Comparison of ENCODE assay signal across 9 cellular contexts in the genomic region with DNA sequence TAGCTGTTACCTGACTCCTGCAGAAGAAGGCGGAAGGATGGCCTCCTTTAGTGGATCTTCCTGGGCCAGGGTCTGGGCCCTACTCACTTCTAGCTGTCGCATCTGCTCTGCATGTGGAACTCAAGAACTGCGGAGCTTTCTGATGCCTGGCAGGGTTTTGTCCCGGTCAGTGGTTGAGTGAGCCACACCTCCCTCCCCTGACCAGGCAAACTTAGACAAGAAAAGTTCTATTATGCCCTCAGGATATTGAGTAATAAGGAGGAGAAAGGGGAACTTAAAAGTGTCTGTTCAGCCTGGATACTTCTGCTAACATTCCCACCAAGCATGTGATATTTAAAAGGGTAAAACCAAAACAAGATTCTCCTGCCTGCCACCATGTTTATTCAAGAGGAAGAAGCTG. TPM values are rescaled to one million over a fixed set of nuclear protein-coding genes. Genes with fewer than 3 reads are reported as not detected.
DNase-seq lines count a peak whose midpoint lies in the region; ATAC-seq and TF ChIP-seq lines count a peak whose summit lies in the region.
"Had no signal": no experiment of that assay in that cellular context is flagged by ENCODE, and none has a peak within 500 bp of the region (broad histone marks: within the 10 kb centered on the region; RNA-seq: fewer than 3 reads in every experiment).

A gene with protein sequence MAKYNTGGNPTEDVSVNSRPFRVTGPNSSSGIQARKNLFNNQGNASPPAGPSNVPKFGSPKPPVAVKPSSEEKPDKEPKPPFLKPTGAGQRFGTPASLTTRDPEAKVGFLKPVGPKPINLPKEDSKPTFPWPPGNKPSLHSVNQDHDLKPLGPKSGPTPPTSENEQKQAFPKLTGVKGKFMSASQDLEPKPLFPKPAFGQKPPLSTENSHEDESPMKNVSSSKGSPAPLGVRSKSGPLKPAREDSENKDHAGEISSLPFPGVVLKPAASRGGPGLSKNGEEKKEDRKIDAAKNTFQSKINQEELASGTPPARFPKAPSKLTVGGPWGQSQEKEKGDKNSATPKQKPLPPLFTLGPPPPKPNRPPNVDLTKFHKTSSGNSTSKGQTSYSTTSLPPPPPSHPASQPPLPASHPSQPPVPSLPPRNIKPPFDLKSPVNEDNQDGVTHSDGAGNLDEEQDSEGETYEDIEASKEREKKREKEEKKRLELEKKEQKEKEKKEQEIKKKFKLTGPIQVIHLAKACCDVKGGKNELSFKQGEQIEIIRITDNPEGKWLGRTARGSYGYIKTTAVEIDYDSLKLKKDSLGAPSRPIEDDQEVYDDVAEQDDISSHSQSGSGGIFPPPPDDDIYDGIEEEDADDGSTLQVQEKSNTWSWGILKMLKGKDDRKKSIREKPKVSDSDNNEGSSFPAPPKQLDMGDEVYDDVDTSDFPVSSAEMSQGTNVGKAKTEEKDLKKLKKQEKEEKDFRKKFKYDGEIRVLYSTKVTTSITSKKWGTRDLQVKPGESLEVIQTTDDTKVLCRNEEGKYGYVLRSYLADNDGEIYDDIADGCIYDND (minus strand): TSS at position 131 of the 400 bp plus-strand sequence. CDS start 16,603 bp downstream, outside the sequence.

- H3K9ac ChIP-seq in adipocyte (ENCODE audit: low read length), result peak within 1 kb of the TSS; percentile 78

- no peak within 1 kb of the TSS for H3K4me3 Mint-ChIP-seq in activated CD4-positive, alpha-beta T cell treated with anti-CD3 and anti-CD28 coated beads, Interleukin-2, amount 10 ng/mL, durations not matched to agents 24 days and 14 days
- no peak within 1 kb of the TSS for H3K4me3 Mint-ChIP-seq in nephron progenitor cell

- H3K27me3 Mint-ChIP-seq in activated CD4-positive, alpha-beta T cell treated with anti-CD3 and anti-CD28 coated beads, Interleukin-2, amount 10 ng/mL, durations not matched to agents 24 days and 14 days, result no peaks in the 10 kb centered on the region
- H3K27me3 Mint-ChIP-seq in nephron progenitor cell (ENCODE audit: low read depth, poor library complexity), result no peaks in the 10 kb centered on the region

- peak within 1 kb of the TSS; percentile 75 for H3K4me3 ChIP-seq in adipocyte (ENCODE audit: low read length)
- H3K4me3 ChIP-seq in tibial nerve, result peak within 1 kb of the TSS in 1 of 4 donors; percentile 31

- 53 to 63% methylated on average over 4 of the region's 4 CpGs for WGBS in tibial nerve, 2 donors

- ATAC-seq in GM18907 (IDR thresholded peaks at IDR 0.05; ENCODE audit: unreplicated experiment), result no peak

- intact Hi-C loops in activated CD4-positive, alpha-beta T cell treated with anti-CD3 and anti-CD28 coated beads, Interleukin-2, amount 10 ng/mL, durations not matched to agents 24 days and 14 days (cut with micrococcal nuclease), result loop anchor here (5.0 to 10.0 kb wide), 3 partner anchors 158 to 1615 kb away; a partner anchor contains a TSS

- H3K27me3 ChIP-seq in adipocyte (replicated peaks; ENCODE audit: control insufficient read depth, insufficient read depth, low read length) (no peaks in the 10 kb centered on the region), tibial nerve (no peaks in the 10 kb centered on the region)

- TF ChIP-seq POLR2A in tibial nerve (IDR thresholded peaks at IDR 0.05), result no peak

- H3K36me3 ChIP-seq in adipocyte (ENCODE audit: control insufficient read depth, insufficient read depth, low read length, severe bottlenecking), result no peaks in the 10 kb centered on the region
- no peaks in the 10 kb centered on the region for H3K36me3 ChIP-seq in tibial nerve

- TF ChIP-seq CTCF in tibial nerve (IDR thresholded peaks at IDR 0.05), result no peak
- no peak for TF ChIP-seq CTCF in nephron progenitor cell (IDR thresholded peaks at IDR 0.05)

- no peaks in the 10 kb centered on the region for H3K9me3 Mint-ChIP-seq in activated CD4-positive, alpha-beta T cell treated with anti-CD3 and anti-CD28 coated beads, Interleukin-2, amount 10 ng/mL, durations not matched to agents 24 days and 14 days
- no peaks in the 10 kb centered on the region for H3K9me3 Mint-ChIP-seq in nephron progenitor cell

- H3K27ac ChIP-seq in tibial nerve, result peak within 1 kb of the TSS in 2 of 4 donors; percentile 55 to 77

- no peaks in the 10 kb centered on the region for H3K9me3 ChIP-seq in adipocyte (ENCODE audit: control insufficient read depth, low read length)
- H3K9me3 ChIP-seq in tibial nerve, result no peaks in the 10 kb centered on the region

- no peaks in the 10 kb centered on the region for H3K36me3 Mint-ChIP-seq in activated CD4-positive, alpha-beta T cell treated with anti-CD3 and anti-CD28 coated beads, Interleukin-2, amount 10 ng/mL, durations not matched to agents 24 days and 14 days (ENCODE audit: low read depth)
- H3K36me3 Mint-ChIP-seq in nephron progenitor cell (ENCODE audit: low read depth), result no peaks in the 10 kb centered on the region

- no peak for DNase-seq in activated CD4-positive, alpha-beta T cell treated with anti-CD3 and anti-CD28 coated beads, Interleukin-2, amount 10 ng/mL, durations not matched to agents 24 days and 14 days
- no peak for DNase-seq in activated CD4-positive, alpha-beta T cell treated with anti-CD3 and anti-CD28 coated beads, Interleukin-2, amount 50 U/mL, for 1 hour
- DNase-seq in adipocyte (ENCODE audit: low read depth) (peak; percentile 74), kidney tubule cell (ENCODE audit: low spot score) (peak; percentile 29), tibial nerve (ENCODE audit: low spot score in 2 of 2) (peak; percentile 38 to 41), nephron progenitor cell (no peak), NCI-H2171 treated with DMSO at 0.1 percent for 48 hours (lab: John Stamatoyannopoulos, UW) (no peak)
- DNase-seq: ACHN had no signal

- H3K27ac Mint-ChIP-seq in activated CD4-positive, alpha-beta T cell treated with anti-CD3 and anti-CD28 coated beads, Interleukin-2, amount 10 ng/mL, durations not matched to agents 24 days and 14 days, result no peak within 1 kb of the TSS
- H3K27ac Mint-ChIP-seq in nephron progenitor cell, result no peak within 1 kb of the TSS

- H3K4me1 Mint-ChIP-seq in activated CD4-positive, alpha-beta T cell treated with anti-CD3 and anti-CD28 coated beads, Interleukin-2, amount 10 ng/mL, durations not matched to agents 24 days and 14 days, result peaks cover 35% of the 10 kb centered on the region
- H3K4me1 Mint-ChIP-seq in nephron progenitor cell, result peaks cover 28% of the 10 kb centered on the region

- TF ChIP-seq EP300 in tibial nerve (IDR thresholded peaks at IDR 0.05), result peak in 1 of 2 donors; percentile 63

- H3K4me1 ChIP-seq in adipocyte (ENCODE audit: control insufficient read depth, insufficient read depth, low read length) (peaks cover 39% of the 10 kb centered on the region), tibial nerve (peaks cover 0 to 21% (median 2%) of the 10 kb centered on the region in 4 donors)

RNA-seq across cellular contexts. Expression of the gene that starts here (rescaled TPM):
- total RNA-seq in activated CD4-positive, alpha-beta T cell treated with anti-CD3 and anti-CD28 coated beads, Interleukin-2, amount 10 ng/mL, durations not matched to agents 24 days and 14 days, result 84.9 and 93.7 TPM in 2 replicates
- 10 to 100 TPM in 2 of 4 donors, 1 to 10 TPM in 2; 6.7 to 25.1 (median 16.3) TPM for total RNA-seq in tibial nerve

Comparison
In these comparisons a context has a peak if more than half of its experiments do, and no peak if none do; other contexts are left out.
1. DNase-seq: peak in adipocyte (single experiment), kidney tubule cell (single experiment) and tibial nerve (2 of 2); none in activated CD4-positive, alpha-beta T cell treated with anti-CD3 and anti-CD28 coated beads, Interleukin-2, amount 10 ng/mL, durations not matched to agents 24 days and 14 days (single experiment), activated CD4-positive, alpha-beta T cell treated with anti-CD3 and anti-CD28 coated beads, Interleukin-2, amount 50 U/mL, for 1 hour (single experiment), nephron progenitor cell (single experiment) and NCI-H2171 treated with DMSO at 0.1 percent for 48 hours (single experiment).